Comparison of ENCODE assay signal across 9 cellular contexts in genomic region chr12:1925125-1925963, GRCh38. TPM values are rescaled to one million over a fixed set of nuclear protein-coding genes. Genes with fewer than 3 reads are reported as not detected.
A peak's percentile ranks its signal among the peaks of the same experiment; 100 is the strongest.
DNase-seq lines count a peak whose midpoint lies in the region; ATAC-seq, FAIRE-seq and TF ChIP-seq lines count a peak whose summit lies in the region.
"Had no signal": no experiment of that assay in that cellular context is flagged by ENCODE, and none has a peak within 500 bp of the region (broad histone marks: within the 10 kb centered on the region; RNA-seq: fewer than 3 reads in every experiment).

No MANE protein-coding gene starts in this region.

- peaks cover 16% of the 10 kb centered on the region for H3K4me1 ChIP-seq in cardiac muscle cell (ENCODE audit: low read depth)
- H3K4me1 ChIP-seq in K562 (replicated peaks in 1 of 2; ENCODE audit: control insufficient read depth in 2 of 2, insufficient read depth in 2 of 2, low read length in 2 of 2) = peaks cover 0 to 14% of the 10 kb centered on the region in 2 experiments; a peak in 1 of 5 replicates
- H3K4me1 ChIP-seq in muscle layer of duodenum (ENCODE audit: control insufficient read depth in 1 of 2, insufficient read depth in 2 of 2, low read length in 2 of 2) = peaks cover 0 to 20% of the 10 kb centered on the region in 2 donors
- no peaks in the 10 kb centered on the region for H3K4me1 ChIP-seq in vagina

- no peaks in the 10 kb centered on the region for H3K27me3 ChIP-seq in cardiac muscle cell
- H3K27me3 ChIP-seq in K562 (ENCODE audit: control insufficient read depth in 2 of 2, insufficient read depth in 2 of 2, low read length in 2 of 2) = peaks cover 2 to 38% of the 10 kb centered on the region in 2 experiments; a peak in 2 of 5 replicates
- H3K27me3 ChIP-seq in muscle layer of duodenum (ENCODE audit: low read depth, low read length) = no peaks in the 10 kb centered on the region
- H3K27me3 ChIP-seq in vagina = no peaks in the 10 kb centered on the region

- H3K4me3 ChIP-seq in cardiac muscle cell (no peak overlapping the region), K562 (no peak overlapping the region), muscle layer of duodenum (ENCODE audit: low read depth in 1 of 2, low read length in 2 of 2) (no peak overlapping the region), vagina (no peak overlapping the region)

- no peaks in the 10 kb centered on the region; the same call in 1 of the 2 replicates for H4K20me1 ChIP-seq in K562 (replicated peaks; ENCODE audit: control insufficient read depth, insufficient read depth, low read length)

- H3K36me3 ChIP-seq in cardiac muscle cell = no peaks in the 10 kb centered on the region
- H3K36me3 ChIP-seq in K562 (ENCODE audit: control insufficient read depth, insufficient read depth, low read length) = no peaks in the 10 kb centered on the region
- H3K36me3 ChIP-seq in muscle layer of duodenum (ENCODE audit: control insufficient read depth in 1 of 2, insufficient read depth in 2 of 2, low read length in 2 of 2) = no peaks in the 10 kb centered on the region
- no peaks in the 10 kb centered on the region for H3K36me3 ChIP-seq in vagina

- no TSS peak for BruUV-seq in K562 (replicated peaks; lab: Mats Ljungman, UMichigan)

- POLR2A ChIA-PET in K562 (lab: Yijun Ruan, JAX) = interaction anchor here (0.5 to 0.7 kb wide), 3 partner anchors 44 to 1296 kb away, joined by 3 to 4 read pairs (median 3); no protein-coding TSS in a partner anchor

- DNase-seq in cardiac muscle cell (ENCODE audit: low read depth in 1 of 2, low spot score in 1 of 2) (no peak), Right ventricle myocardium inferior (ENCODE audit: missing footprints) (no peak), K562 (ENCODE audit: extremely low read depth in 1 of 4, low spot score in 3 of 4) (no peak), vagina (ENCODE audit: extremely low spot score in 2 of 2) (peak; percentile 69 to 90), cerebellum (ENCODE audit: low spot score) (no peak)

- H3K27ac ChIP-seq in cardiac muscle cell = peak overlapping the region; percentile 7
- no peak overlapping the region for H3K27ac ChIP-seq in K562 (ENCODE audit: extremely low read depth, low read depth, low read length)
- peak overlapping the region; percentile 29 for H3K27ac ChIP-seq in muscle layer of duodenum (ENCODE audit: low read length)
- no peak overlapping the region for H3K27ac ChIP-seq in vagina

- no peaks in the 10 kb centered on the region for H3K79me2 ChIP-seq in K562 (ENCODE audit: control insufficient read depth, insufficient read depth, low read length)

- no peak overlapping the region for H3K4me2 ChIP-seq in K562 (ENCODE audit: insufficient read depth, low read length)

- no peak for TF ChIP-seq EP300 in K562 (IDR thresholded peaks at IDR 0.05; ENCODE audit: low read length)

- in situ Hi-C loops in K562 (cut with MboI) = no loop called here

- CTCF ChIA-PET in K562 (lab: Yijun Ruan, JAX; ENCODE audit: low intra/inter-chr PET ratio) = interaction anchor here (0.6 kb wide), 1 partner anchor 10 kb away, joined by 4 read pairs; no protein-coding TSS in a partner anchor

- intact Hi-C loops in Right ventricle myocardium inferior (cut with DNase I) (no loop called here), K562 (cut with micrococcal nuclease) (no loop called here), vagina (cut with DNase I) (no loop called here)

- 8% methylated on average over 9 of the region's 9 CpGs for WGBS in K562 (ENCODE audit: insufficient coverage, low coverage, missing lambda C conversion rate)

- no peak for TF ChIP-seq CTCF in cardiac muscle cell (IDR thresholded peaks at IDR 0.05; ENCODE audit: low read depth, low read length)
- TF ChIP-seq CTCF in K562 (IDR thresholded peaks at IDR 0.05 in 2 of 3, conservative IDR thresholded peaks at IDR 0.05 in 1 of 3; ENCODE audit: insufficient read depth in 2 of 3, low read depth in 1 of 3, low read length in 3 of 3) = no peak
- TF ChIP-seq CTCF in vagina (IDR thresholded peaks at IDR 0.05) = no peak

- FAIRE-seq in K562 (lab: Jason Lieb, UNC) = no peak
- FAIRE-seq: astrocyte had no signal

- no peak overlapping the region for H3K9ac ChIP-seq in K562 (ENCODE audit: insufficient read depth in 1 of 2, low read depth in 2 of 2, low read length in 2 of 2)

- H2AFZ ChIP-seq in K562 (ENCODE audit: low read depth, low read length) = no peak overlapping the region

- TF ChIP-seq POLR2A in K562 (conservative IDR thresholded peaks at IDR 0.05) (no peak), vagina (IDR thresholded peaks at IDR 0.05) (no peak)

- H3K9me3 ChIP-seq in cardiac muscle cell (ENCODE audit: low read depth) = no peaks in the 10 kb centered on the region
- no peaks in the 10 kb centered on the region for H3K9me3 ChIP-seq in K562 (replicated peaks; ENCODE audit: control insufficient read depth, insufficient read depth, low read depth, low read length)
- H3K9me3 ChIP-seq in muscle layer of duodenum (ENCODE audit: control insufficient read depth in 1 of 2, low read length in 2 of 2) = no peaks in the 10 kb centered on the region
- no peaks in the 10 kb centered on the region for H3K9me3 ChIP-seq in vagina

- no peak for ATAC-seq in Right ventricle myocardium inferior
- ATAC-seq in K562 = no peak
- ATAC-seq in HG03039 (IDR thresholded peaks at IDR 0.05; ENCODE audit: unreplicated experiment) = no peak
- no peak for ATAC-seq in GM21576 (IDR thresholded peaks at IDR 0.05; ENCODE audit: unreplicated experiment)

- H3K9me1 ChIP-seq in K562 (ENCODE audit: control insufficient read depth, insufficient read depth, low read length) = no peaks in the 10 kb centered on the region

- no peak for TF ChIP-seq RAD21 in K562 (CRISPR knock-in tag; conservative IDR thresholded peaks at IDR 0.05 in 1 of 2, IDR thresholded peaks at IDR 0.05 in 1 of 2)

TF ChIP-seq in K562, 482 proteins besides CTCF, POLR2A, EP300 and RAD21:
- no peak for TF ChIP-seq PREB (CRISPR knock-in tag; IDR thresholded peaks at IDR 0.05)
- TF ChIP-seq ZBTB9 (CRISPR knock-in tag; IDR thresholded peaks at IDR 0.05) = no peak
- peak; percentile 88 for TF ChIP-seq ZNF263 (CRISPR knock-in tag; IDR thresholded peaks at IDR 0.05; ENCODE audit: borderline replicate concordance)
- TF ChIP-seq TRIM28 (IDR thresholded peaks at IDR 0.05) = no peak
- TF ChIP-seq ZBTB8A (IDR thresholded peaks at IDR 0.05; ENCODE audit: partially characterized antibody) = no peak
- no peak for TF ChIP-seq BCOR (IDR thresholded peaks at IDR 0.05)
- TF ChIP-seq FOXJ2 (tag; IDR thresholded peaks at IDR 0.05) = no peak
- TF ChIP-seq ZNF311 (CRISPR knock-in tag; IDR thresholded peaks at IDR 0.05) = no peak

RNA-seq across cellular contexts. Expression of gene CACNA2D4, which starts 6.9 kb away (rescaled TPM):
- 0.70 and 1.3 TPM in 2 replicates for total RNA-seq in cardiac muscle cell
- polyA plus RNA-seq in cardiac muscle cell = 0.39 and 1.3 TPM in 2 replicates
- total RNA-seq in Right ventricle myocardium inferior = 1.1 TPM
- 0.09 and 0.21 TPM in 2 replicates for total RNA-seq in K562 (2011; cell fraction: chromatin; rRNA removed; ENCODE audit: low replicate concordance)
- 0.33 and 1.2 TPM in 2 replicates for total RNA-seq in K562 (2011; cell fraction: nucleolus; rRNA removed)
- 0.07 TPM in 1 of 2 replicates, not detected in the other for total RNA-seq in K562 (2011; cell fraction: nucleoplasm; rRNA removed)
- 0.29 TPM in 1 of 2 replicates, not detected in the other for total RNA-seq in K562 (2014; rRNA removed)
- 0.04 TPM in 1 of 2 replicates, not detected in the other for total RNA-seq in K562 (2014; rRNA removed; fragmentation: Illumina TruSeq; extraction: Trizol)
- total RNA-seq in K562 (2015; rRNA removed; fragmentation: Illumina TruSeq; extraction: Trizol) = 0.30 and 0.43 TPM in 2 replicates
- total RNA-seq in K562 (2021) = 0.27 and 0.69 TPM in 2 replicates
- 0.33 and 0.79 TPM in 2 replicates for polyA plus RNA-seq in K562 (2011; rRNA removed)
- 0.34 and 0.97 TPM in 2 replicates for polyA plus RNA-seq in K562 (2011; cell fraction: cytosol; rRNA removed)
- 2.6 and 2.7 TPM in 2 replicates for polyA plus RNA-seq in K562 (2011; cell fraction: nucleus; rRNA removed)
- 0.69 and 4.2 TPM in 2 replicates for polyA plus RNA-seq in K562 (2012)
- 0.39 and 0.44 TPM in 2 replicates for polyA plus RNA-seq in K562 (2014; fragmentation: Illumina TruSeq; extraction: Trizol)
- not detected for polyA plus RNA-seq in K562 (2014; fragmentation: Nextera tagmentation; extraction: Ambion mirVana)
- polyA plus RNA-seq in K562 (2014; rRNA removed) = 0.41 and 2.1 TPM in 2 replicates
- polyA minus RNA-seq in K562 (2011; rRNA and poly(A)+ RNA removed) = 0.11 and 0.81 TPM in 2 replicates
- polyA minus RNA-seq in K562 (2011; cell fraction: cytosol; rRNA and poly(A)+ RNA removed) = not detected in 2 replicates
- 1.00 and 1.5 TPM in 2 replicates for polyA minus RNA-seq in K562 (2011; cell fraction: nucleus; rRNA and poly(A)+ RNA removed)
- 2.2 TPM for total RNA-seq in vagina
- 0.45 TPM for total RNA-seq in cerebellum

Comparison
In these comparisons a context has a peak if more than half of its experiments do, and no peak if none do; other contexts are left out.
1. DNase-seq: peak in vagina (2 of 2); none in cardiac muscle cell (0 of 2), Right ventricle myocardium inferior (single experiment), K562 (0 of 4) and cerebellum (single experiment).
2. H3K27ac ChIP-seq: peak in cardiac muscle cell (single experiment) and muscle layer of duodenum (single experiment); none in K562 (single experiment) and vagina (single experiment).